ENCODE assay signal across 9 cellular contexts in the genomic region with DNA sequence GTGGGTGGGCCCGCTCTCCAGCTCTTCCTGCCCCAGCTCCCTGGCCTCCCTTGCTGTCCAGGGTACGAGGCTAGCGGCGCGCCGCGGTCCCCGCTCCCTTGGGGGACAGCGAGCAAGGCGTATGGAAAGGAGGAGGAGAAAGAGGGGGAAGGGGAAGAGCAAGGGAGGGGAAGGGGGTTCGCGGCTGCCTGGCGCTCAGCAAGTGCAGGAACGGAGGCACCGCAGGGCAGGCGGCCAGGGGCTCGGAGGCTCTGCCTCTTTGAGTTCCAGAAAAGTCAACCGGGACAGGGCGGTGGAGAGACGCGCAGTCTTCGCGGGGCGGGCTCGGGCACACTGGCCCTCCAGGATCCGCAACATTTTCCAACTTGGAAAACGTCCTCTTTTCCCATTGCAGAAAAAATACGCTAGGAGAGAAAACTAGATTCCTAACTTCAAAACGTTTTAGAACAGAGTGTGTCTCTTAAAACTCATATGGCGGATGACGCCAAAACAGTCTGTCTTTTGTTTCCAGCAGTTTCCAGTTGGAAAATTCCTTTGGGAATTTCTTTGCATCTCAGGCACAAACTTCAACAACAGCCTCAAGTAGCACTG. TPM values are rescaled to one million over a fixed set of nuclear protein-coding genes. Genes with fewer than 3 reads are reported as not detected.
DNase-seq lines count a peak whose midpoint lies in the region; ATAC-seq and TF ChIP-seq lines count a peak whose summit lies in the region.
"Had no signal": no experiment of that assay in that cellular context is flagged by ENCODE, and none has a peak within 500 bp of the region (broad histone marks: within the 10 kb centered on the region; RNA-seq: fewer than 3 reads in every experiment).

No MANE protein-coding gene starts in this region.

- no peak overlapping the region for H3K4me3 ChIP-seq in endodermal cell (ENCODE audit: low read length)
- peak overlapping the region; percentile 25 for H3K4me3 ChIP-seq in left lung
- H3K4me3 ChIP-seq in suprapubic skin: peak overlapping the region; percentile 57
- H3K4me3 ChIP-seq in naive thymus-derived CD4-positive, alpha-beta T cell (ENCODE audit: low read length): no peak overlapping the region

- intact Hi-C loops in left lung (cut with DNase I): no loop called here
- intact Hi-C loops in naive thymus-derived CD4-positive, alpha-beta T cell (cut with micrococcal nuclease): no loop called here

- H3K4me3 Mint-ChIP-seq in H9 (peak overlapping the region; percentile 34 to 80), endodermal cell (peak overlapping the region; percentile 65)
- H3K4me3 Mint-ChIP-seq in naive thymus-derived CD4-positive, alpha-beta T cell: no peak overlapping the region

- H2BK5ac ChIP-seq in H9 (ENCODE audit: insufficient read length, low read length): no peak overlapping the region

- H3K4me2 ChIP-seq in H9 (ENCODE audit: insufficient read depth, insufficient read length, low read length): peak overlapping the region; percentile 35

- no peak overlapping the region for H2BK12ac ChIP-seq in H9 (ENCODE audit: insufficient read length, low read depth, low read length)

- no peaks in the 10 kb centered on the region for H3K79me2 ChIP-seq in H9 (ENCODE audit: insufficient read depth, low read length)

- no peak overlapping the region for H3T11ph ChIP-seq in H9 (ENCODE audit: low read length)

- H3K4me1 ChIP-seq in H9 (ENCODE audit: insufficient read depth, low read length) (no peaks in the 10 kb centered on the region; the same call in 1 of the 2 replicates), endodermal cell (ENCODE audit: control insufficient read depth, insufficient read depth, low read length) (peaks cover under 1% of the 10 kb centered on the region), left lung (no peaks in the 10 kb centered on the region), suprapubic skin (peaks cover 8% of the 10 kb centered on the region)
- no peaks in the 10 kb centered on the region for H3K4me1 ChIP-seq in naive thymus-derived CD4-positive, alpha-beta T cell (ENCODE audit: control insufficient read depth in 2 of 2, insufficient read depth in 2 of 2, low read length in 2 of 2)

- no peak overlapping the region for H3K9ac ChIP-seq in H9 (ENCODE audit: extremely low read depth, insufficient read length, low read length)
- H3K9ac ChIP-seq in endodermal cell (ENCODE audit: extremely low read depth, low read length, poor library complexity, severe bottlenecking): no peak overlapping the region

- no peaks in the 10 kb centered on the region for H3K36me3 ChIP-seq in endodermal cell (ENCODE audit: control insufficient read depth, insufficient read depth, low read length)
- no peaks in the 10 kb centered on the region for H3K36me3 ChIP-seq in left lung
- no peaks in the 10 kb centered on the region for H3K36me3 ChIP-seq in suprapubic skin
- no peaks in the 10 kb centered on the region for H3K36me3 ChIP-seq in naive thymus-derived CD4-positive, alpha-beta T cell (ENCODE audit: control insufficient read depth in 2 of 3, insufficient read depth in 3 of 3, low read length in 3 of 3)

- no CpG with 5 or more reads among the region's 31 CpGs for WGBS in H9 (ENCODE audit: extremely low coverage, insufficient read length, low lambda C conversion rate)
- WGBS in endodermal cell (ENCODE audit: insufficient coverage in 1 of 2, insufficient read length in 1 of 2), 2 experiments: 58 to 63% methylated on average over 18 to 31 of the region's 31 CpGs
- WGBS in suprapubic skin: 2% methylated on average over 31 of the region's 31 CpGs

- no peaks in the 10 kb centered on the region for H4K20me1 ChIP-seq in H9 (ENCODE audit: control insufficient read depth, insufficient read depth, insufficient read length)

- no peak overlapping the region for H3K4ac ChIP-seq in H9 (ENCODE audit: low read depth, low read length)

- H3K23ac ChIP-seq in H9 (ENCODE audit: insufficient read length, low read depth, low read length): no peak overlapping the region

- H3K27me3 Mint-ChIP-seq in H9 (ENCODE audit: low read depth) (no peaks in the 10 kb centered on the region), endodermal cell (ENCODE audit: insufficient read depth) (peaks cover 10% of the 10 kb centered on the region)
- peaks cover 29 to 52% (median 41%) of the 10 kb centered on the region in 5 donors for H3K27me3 Mint-ChIP-seq in naive thymus-derived CD4-positive, alpha-beta T cell

- H3K14ac ChIP-seq in H9 (ENCODE audit: insufficient read depth, low read length): 0 out of 2 replicates have a peak overlapping the region, but pooled peaks have one; percentile 26

- no peak overlapping the region for H4K91ac ChIP-seq in H9 (ENCODE audit: insufficient read length, low read depth, low read length)

- H3K27me3 ChIP-seq in H9 (ENCODE audit: insufficient read depth, low read length): no peaks in the 10 kb centered on the region
- peaks cover 6% of the 10 kb centered on the region for H3K27me3 ChIP-seq in endodermal cell (ENCODE audit: control insufficient read depth, insufficient read depth, low read length, poor library complexity, severe bottlenecking)
- peaks cover 0 to 24% of the 10 kb centered on the region in 2 donors for H3K27me3 ChIP-seq in left lung
- peaks cover 4% of the 10 kb centered on the region for H3K27me3 ChIP-seq in suprapubic skin
- H3K27me3 ChIP-seq in naive thymus-derived CD4-positive, alpha-beta T cell (ENCODE audit: control insufficient read depth in 2 of 2, insufficient read depth in 2 of 2, low read length in 2 of 2): peaks cover 0 to 4% of the 10 kb centered on the region in 2 donors

- no peaks in the 10 kb centered on the region for H3K79me1 ChIP-seq in H9 (ENCODE audit: insufficient read depth, low read depth, low read length, poor library complexity, severe bottlenecking)

- H2AK5ac ChIP-seq in H9 (ENCODE audit: insufficient read length, low read length): no peak overlapping the region

- H2BK20ac ChIP-seq in H9 (ENCODE audit: low read depth, low read length, poor library complexity, severe bottlenecking): no peak overlapping the region

- H3K27ac Mint-ChIP-seq in H9: no peak overlapping the region
- peak overlapping the region; percentile 80 for H3K27ac Mint-ChIP-seq in endodermal cell
- H3K27ac Mint-ChIP-seq in naive thymus-derived CD4-positive, alpha-beta T cell: no peak overlapping the region

- no peak overlapping the region for H2AFZ ChIP-seq in H9 (ENCODE audit: low read length)

- H3K18ac ChIP-seq in H9 (ENCODE audit: insufficient read length, low read depth, low read length): no peak overlapping the region

- H3K9me3 ChIP-seq in H9 (ENCODE audit: control insufficient read depth, low read depth, low read length) (no peaks in the 10 kb centered on the region), endodermal cell (ENCODE audit: control insufficient read depth, low read length) (peaks cover 4% of the 10 kb centered on the region), left lung (no peaks in the 10 kb centered on the region), suprapubic skin (no peaks in the 10 kb centered on the region)
- H3K9me3 ChIP-seq in naive thymus-derived CD4-positive, alpha-beta T cell (ENCODE audit: control insufficient read depth in 2 of 3, low read length in 3 of 3): no peaks in the 10 kb centered on the region

- no peak for TF ChIP-seq POLR2A in suprapubic skin (IDR thresholded peaks at IDR 0.05)

- no peak overlapping the region for H2BK15ac ChIP-seq in H9 (ENCODE audit: low read depth, low read length)

- H2BK120ac ChIP-seq in H9 (ENCODE audit: low read depth, low read length, poor library complexity, severe bottlenecking): no peak overlapping the region

- POLR2A ChIA-PET in naive thymus-derived CD4-positive, alpha-beta T cell (lab: Charles Lee): no interaction called here

- no peaks in the 10 kb centered on the region for H3K9me3 Mint-ChIP-seq in H9
- peaks cover 2% of the 10 kb centered on the region for H3K9me3 Mint-ChIP-seq in endodermal cell
- H3K9me3 Mint-ChIP-seq in naive thymus-derived CD4-positive, alpha-beta T cell: peaks cover 0 to 2% (median 0%) of the 10 kb centered on the region in 11 donors

- ATAC-seq in left lung (peak; percentile 51), GM21737 (IDR thresholded peaks at IDR 0.05; ENCODE audit: unreplicated experiment) (no peak)
- no peak for ATAC-seq in naive thymus-derived CD4-positive, alpha-beta T cell

- no peaks in the 10 kb centered on the region for H3K36me3 Mint-ChIP-seq in H9 (ENCODE audit: insufficient read depth in 1 of 3, low read depth in 3 of 3)
- H3K36me3 Mint-ChIP-seq in endodermal cell (ENCODE audit: low read depth): no peaks in the 10 kb centered on the region
- H3K36me3 Mint-ChIP-seq in naive thymus-derived CD4-positive, alpha-beta T cell: no peaks in the 10 kb centered on the region

- DNase-seq in H9 (peak; percentile 51), endodermal cell (peak; percentile 72), left lung (peak in 1 of 2 donors; percentile 71), suprapubic skin (ENCODE audit: low spot score in 2 of 2) (no peak), NCI-H526 treated with DMSO at 0.1 percent for 48 hours (lab: John Stamatoyannopoulos, UW) (no peak), NCI-H1436 treated with DMSO at 0.1 percent for 48 hours (lab: John Stamatoyannopoulos, UW) (no peak)
- DNase-seq in naive thymus-derived CD4-positive, alpha-beta T cell: no peak
- DNase-seq: NCI-H1694 treated with DMSO at 0.1 percent for 48 hours had no signal

- no peaks in the 10 kb centered on the region for H3K23me2 ChIP-seq in H9 (ENCODE audit: insufficient read length, low read depth, low read length, poor library complexity, severe bottlenecking)

- TF ChIP-seq EP300 in suprapubic skin (IDR thresholded peaks at IDR 0.05): no peak

- H4K8ac ChIP-seq in H9 (replicated peaks; ENCODE audit: insufficient read length, low read depth, low read length): no peak overlapping the region

- CTCF ChIA-PET in naive thymus-derived CD4-positive, alpha-beta T cell (lab: Charles Lee): no interaction called here

- no peak overlapping the region for H4K5ac ChIP-seq in H9 (ENCODE audit: insufficient read length, low read depth, low read length)

- H3K27ac ChIP-seq in H9 (ENCODE audit: insufficient read length, low read depth, low read length): no peak overlapping the region
- H3K27ac ChIP-seq in endodermal cell (ENCODE audit: low read depth, low read length): no peak overlapping the region
- H3K27ac ChIP-seq in left lung: peak overlapping the region; percentile 33 to 64
- peak overlapping the region; percentile 79 for H3K27ac ChIP-seq in suprapubic skin
- no peak overlapping the region for H3K27ac ChIP-seq in naive thymus-derived CD4-positive, alpha-beta T cell (ENCODE audit: low read depth, low read length)

- TF ChIP-seq CTCF in H9 (conservative IDR thresholded peaks at IDR 0.05) (no peak), endodermal cell (conservative IDR thresholded peaks at IDR 0.05) (no peak), left lung (IDR thresholded peaks at IDR 0.05) (no peak), suprapubic skin (IDR thresholded peaks at IDR 0.05) (no peak)

- no peak overlapping the region for H3K56ac ChIP-seq in H9 (ENCODE audit: insufficient read length, low read depth, low read length)

- H3K4me1 Mint-ChIP-seq in H9: peaks cover 7 to 12% of the 10 kb centered on the region in 2 experiments
- peaks cover 7% of the 10 kb centered on the region for H3K4me1 Mint-ChIP-seq in endodermal cell
- H3K4me1 Mint-ChIP-seq in naive thymus-derived CD4-positive, alpha-beta T cell: no peaks in the 10 kb centered on the region

RNA-seq across cellular contexts. Expression of a gene that starts 23.1 kb away (rescaled TPM):
- total RNA-seq in H9 (2021) (2.5 and 2.7 TPM in 2 replicates), endodermal cell (10 to 100 TPM in 1 of 2 donors, 1 to 10 TPM in 1; 9.2 to 13.0 TPM), left lung (10 to 100 TPM; 28.1 to 52.1 TPM), suprapubic skin (100 to 1,000 TPM in 1 of 4 donors, 10 to 100 TPM in 3; 74.6 to 100 (median 78.5) TPM)
- polyA plus RNA-seq in endodermal cell (2013, experiment 1 of 2): 58.9 TPM
- polyA plus RNA-seq in endodermal cell (2013, experiment 2 of 2): 53.9 TPM
- under 1 TPM in 2 of 5 experiments, not detected in 3; 0.10 to 0.24 TPM for total RNA-seq in naive thymus-derived CD4-positive, alpha-beta T cell
- polyA plus RNA-seq in naive thymus-derived CD4-positive, alpha-beta T cell: not detected

Comparison
In these comparisons a context has a peak if more than half of its experiments do, and no peak if none do; other contexts are left out.
1. DNase-seq: peak in H9 (single experiment) and endodermal cell (single experiment); none in suprapubic skin (0 of 2), NCI-H526 treated with DMSO at 0.1 percent for 48 hours (single experiment), naive thymus-derived CD4-positive, alpha-beta T cell (0 of 9) and NCI-H1436 treated with DMSO at 0.1 percent for 48 hours (single experiment).
2. H3K27ac ChIP-seq: peak in left lung (2 of 2) and suprapubic skin (single experiment); none in H9 (single experiment), endodermal cell (single experiment) and naive thymus-derived CD4-positive, alpha-beta T cell (single experiment).
3. H3K4me3 Mint-ChIP-seq: peak in H9 (2 of 2) and endodermal cell (single experiment); none in naive thymus-derived CD4-positive, alpha-beta T cell (0 of 10).
4. H3K4me3 ChIP-seq: peak in left lung (2 of 2) and suprapubic skin (single experiment); none in endodermal cell (single experiment) and naive thymus-derived CD4-positive, alpha-beta T cell (single experiment).